Comparison of ENCODE assay signal across 8 cellular contexts in genomic region chr19:15223649-15224371, GRCh38. TPM values are rescaled to one million over a fixed set of nuclear protein-coding genes. Genes with fewer than 3 reads are reported as not detected.
DNase-seq lines count a peak whose midpoint lies in the region; ATAC-seq lines count a peak whose summit lies in the region.

No MANE protein-coding gene starts in this region.

- DNase-seq in activated CD4-positive, alpha-beta T cell treated with anti-CD3 and anti-CD28 coated beads for 36 hours, result no peak
- DNase-seq in activated CD4-positive, alpha-beta T cell treated with anti-CD3 and anti-CD28 coated beads for 48 hours, result no peak
- no peak for DNase-seq in activated naive CD8-positive, alpha-beta T cell treated with anti-CD3 and anti-CD28 coated beads for 36 hours

- H3K27me3 Mint-ChIP-seq in activated CD4-positive, alpha-beta T cell treated with anti-CD3 and anti-CD28 coated beads for 36 hours, result peaks cover 18% of the 10 kb centered on the region
- H3K27me3 Mint-ChIP-seq in activated naive CD8-positive, alpha-beta T cell treated with anti-CD3 and anti-CD28 coated beads for 36 hours, result peaks cover 45% of the 10 kb centered on the region

- H3K4me1 ChIP-seq in iPS-18a (ENCODE audit: control insufficient read depth, low read depth, low read length) (no peaks in the 10 kb centered on the region), subcutaneous abdominal adipose tissue (ENCODE audit: control insufficient read depth in 5 of 5, insufficient read depth in 5 of 5, low read length in 5 of 5) (peaks cover 5 to 18% (median 18%) of the 10 kb centered on the region in 5 donors)

- peak overlapping the region; percentile 71 for H3K4me3 Mint-ChIP-seq in activated CD4-positive, alpha-beta T cell treated with anti-CD3 and anti-CD28 coated beads for 36 hours
- peak overlapping the region; percentile 72 for H3K4me3 Mint-ChIP-seq in activated naive CD8-positive, alpha-beta T cell treated with anti-CD3 and anti-CD28 coated beads for 36 hours

- no peaks in the 10 kb centered on the region for H3K36me3 Mint-ChIP-seq in activated CD4-positive, alpha-beta T cell treated with anti-CD3 and anti-CD28 coated beads for 36 hours (ENCODE audit: low read depth)
- no peaks in the 10 kb centered on the region for H3K36me3 Mint-ChIP-seq in activated naive CD8-positive, alpha-beta T cell treated with anti-CD3 and anti-CD28 coated beads for 36 hours

- peak overlapping the region; percentile 32 for H3K9ac ChIP-seq in iPS-18a (ENCODE audit: low read length)
- H3K9ac ChIP-seq in subcutaneous abdominal adipose tissue (ENCODE audit: low read length in 5 of 5), result peak overlapping the region in 4 of 5 donors; percentile 33 to 71 (median 64)

- no peaks in the 10 kb centered on the region for H3K9me3 ChIP-seq in iPS-18a (ENCODE audit: control insufficient read depth, low read depth, low read length)
- H3K9me3 ChIP-seq in subcutaneous abdominal adipose tissue (ENCODE audit: control insufficient read depth in 5 of 5, low read length in 5 of 5), result no peaks in the 10 kb centered on the region

- H3K27ac ChIP-seq in iPS-18a (ENCODE audit: low read length) (no peak overlapping the region), subcutaneous abdominal adipose tissue (ENCODE audit: low read depth, low read length) (no peak overlapping the region)

- peaks cover 9% of the 10 kb centered on the region for H3K36me3 ChIP-seq in iPS-18a (ENCODE audit: control insufficient read depth, low read depth, low read length)
- H3K36me3 ChIP-seq in subcutaneous abdominal adipose tissue (ENCODE audit: control insufficient read depth in 5 of 5, insufficient read depth in 5 of 5, low read length in 5 of 5), result no peaks in the 10 kb centered on the region

- peak overlapping the region; percentile 61 for H3K4me3 ChIP-seq in iPS-18a (ENCODE audit: low read length)
- H3K4me3 ChIP-seq in subcutaneous abdominal adipose tissue (ENCODE audit: low read depth in 1 of 5, low read length in 5 of 5), result peak overlapping the region; percentile 35 to 78 (median 72)

- intact Hi-C loops in activated CD4-positive, alpha-beta T cell treated with anti-CD3 and anti-CD28 coated beads for 36 hours (cut with DNase I, micrococcal nuclease), result loop anchor here in 1 of 2 experiments (1.0 to 5.0 kb wide), 3 partner anchors 99 to 888 kb away; partner anchors contain the start of gene RAB8A

- peaks cover 15% of the 10 kb centered on the region for H3K4me1 Mint-ChIP-seq in activated CD4-positive, alpha-beta T cell treated with anti-CD3 and anti-CD28 coated beads for 36 hours
- peaks cover 15% of the 10 kb centered on the region for H3K4me1 Mint-ChIP-seq in activated naive CD8-positive, alpha-beta T cell treated with anti-CD3 and anti-CD28 coated beads for 36 hours

- H3K27ac Mint-ChIP-seq in activated CD4-positive, alpha-beta T cell treated with anti-CD3 and anti-CD28 coated beads for 36 hours, result no peak overlapping the region
- no peak overlapping the region for H3K27ac Mint-ChIP-seq in activated naive CD8-positive, alpha-beta T cell treated with anti-CD3 and anti-CD28 coated beads for 36 hours

- no peaks in the 10 kb centered on the region for H3K27me3 ChIP-seq in iPS-18a (ENCODE audit: control insufficient read depth, insufficient read depth, low read length)
- no peaks in the 10 kb centered on the region for H3K27me3 ChIP-seq in subcutaneous abdominal adipose tissue (ENCODE audit: control insufficient read depth in 5 of 5, insufficient read depth in 4 of 5, low read length in 5 of 5)

- CTCF ChIA-PET in activated CD4-positive, alpha-beta T cell treated with anti-CD3 and anti-CD28 coated beads for 36 hours (lab: Charles Lee), result interaction anchor here (0.7 kb wide), 1 partner anchor 110 kb away, joined by 3 read pairs; no protein-coding TSS in a partner anchor

- H3K9me3 Mint-ChIP-seq in activated CD4-positive, alpha-beta T cell treated with anti-CD3 and anti-CD28 coated beads for 36 hours (ENCODE audit: low read depth), result no peaks in the 10 kb centered on the region
- H3K9me3 Mint-ChIP-seq in activated naive CD8-positive, alpha-beta T cell treated with anti-CD3 and anti-CD28 coated beads for 36 hours, result no peaks in the 10 kb centered on the region

- ATAC-seq in activated CD4-positive, alpha-beta T cell treated with anti-CD3 and anti-CD28 coated beads for 36 hours, result no peak
- ATAC-seq in GM19452 (IDR thresholded peaks at IDR 0.05; ENCODE audit: unreplicated experiment) (no peak), HG03039 (IDR thresholded peaks at IDR 0.05; ENCODE audit: unreplicated experiment) (no peak), HG03342 (IDR thresholded peaks at IDR 0.05; ENCODE audit: unreplicated experiment) (no peak)

- POLR2A ChIA-PET in activated CD4-positive, alpha-beta T cell treated with anti-CD3 and anti-CD28 coated beads for 36 hours (lab: Charles Lee), result no interaction called here

RNA-seq across cellular contexts. Expression of gene EPHX3, which starts 8.4 kb away (rescaled TPM):
- total RNA-seq in activated CD4-positive, alpha-beta T cell treated with anti-CD3 and anti-CD28 coated beads for 36 hours, result under 1 TPM in 1 of 2 experiments, not detected in 1; 0.09 TPM
- total RNA-seq in activated naive CD8-positive, alpha-beta T cell treated with anti-CD3 and anti-CD28 coated beads for 36 hours, result not detected

RNA-seq across cellular contexts. Expression of gene NOTCH3, which starts 23.0 kb away (rescaled TPM):
- total RNA-seq in activated CD4-positive, alpha-beta T cell treated with anti-CD3 and anti-CD28 coated beads for 36 hours, result under 1 TPM; 0.02 to 0.25 TPM
- under 1 TPM in 1 of 2 experiments, not detected in 1; 0.12 TPM for total RNA-seq in activated naive CD8-positive, alpha-beta T cell treated with anti-CD3 and anti-CD28 coated beads for 36 hours
